22 cellular contexts compared by ENCODE assay signal in the genomic region with DNA sequence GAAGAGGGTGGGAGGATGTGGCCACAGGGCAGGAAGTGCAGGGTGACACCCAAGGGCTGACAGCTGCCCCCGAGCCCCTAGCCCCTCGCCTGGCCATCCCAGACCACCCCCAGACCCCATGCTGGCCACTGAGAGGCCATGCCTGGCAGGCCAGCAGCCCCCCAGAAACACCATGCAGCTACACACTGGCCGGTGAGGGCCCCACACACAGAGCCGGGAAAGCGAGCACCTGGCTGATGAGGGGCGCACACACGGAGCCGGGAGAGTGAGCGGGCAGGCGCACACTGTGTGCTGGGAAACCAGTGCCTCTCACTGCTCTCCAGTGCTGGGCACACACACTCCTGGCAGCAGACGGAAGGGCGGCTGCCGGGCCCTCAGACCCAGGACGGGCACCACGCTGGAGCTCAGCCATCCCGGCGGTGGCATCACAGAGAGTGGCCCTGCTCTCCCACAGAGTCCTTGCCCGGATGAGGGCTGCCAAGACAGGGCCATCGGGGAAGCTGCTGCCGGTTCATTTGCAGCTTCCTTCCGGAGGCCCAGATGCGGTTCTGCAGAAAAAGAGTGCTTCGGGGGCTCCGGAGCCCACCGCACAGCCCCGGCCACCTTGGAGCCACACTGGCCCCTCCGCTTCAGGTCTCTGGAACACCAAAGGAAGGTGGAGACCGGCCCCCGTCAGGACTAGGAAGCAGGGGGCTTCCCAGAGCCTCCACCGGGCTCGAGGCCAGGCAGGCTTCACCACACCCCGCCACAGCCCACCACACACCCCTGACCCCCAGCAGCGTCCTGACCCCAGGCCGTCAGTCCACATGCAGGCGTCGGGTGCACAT.
DNase-seq lines count a peak whose midpoint lies in the region; FAIRE-seq and TF ChIP-seq lines count a peak whose summit lies in the region.
"Had no signal": no experiment of that assay in that cellular context is flagged by ENCODE, and none has a peak within 500 bp of the region (broad histone marks: within the 10 kb centered on the region; RNA-seq: fewer than 3 reads in every experiment).

No MANE protein-coding gene starts in this region.

- H3K4me3 Mint-ChIP-seq in H9 = no peak overlapping the region
- H3K4me3 Mint-ChIP-seq: CD14-positive monocyte had no signal

- no peaks in the 10 kb centered on the region for H4K20me1 ChIP-seq in H9 (ENCODE audit: control insufficient read depth, insufficient read depth, insufficient read length)

- no peak overlapping the region for H3T11ph ChIP-seq in H9 (ENCODE audit: low read length)

- intact Hi-C loops in kidney (cut with DNase I) (no loop called here), stomach (cut with DNase I; ENCODE audit: low total_unique reads) (no loop called here)

- no peak overlapping the region for H3K4me2 ChIP-seq in H9 (ENCODE audit: insufficient read depth, insufficient read length, low read length)
- H3K4me2 ChIP-seq: PC-9 had no signal

- H2BK12ac ChIP-seq in H9 (ENCODE audit: insufficient read length, low read depth, low read length) = no peak overlapping the region

- no peak overlapping the region for H4K8ac ChIP-seq in H9 (replicated peaks; ENCODE audit: insufficient read length, low read depth, low read length)

- H3K27ac Mint-ChIP-seq in H9 = no peak overlapping the region
- H3K27ac Mint-ChIP-seq: CD14-positive monocyte had no signal

- H4K91ac ChIP-seq in H9 (ENCODE audit: insufficient read length, low read depth, low read length) = no peak overlapping the region

- H3K9ac ChIP-seq in H9 (ENCODE audit: extremely low read depth, insufficient read length, low read length) = no peak overlapping the region
- H3K9ac ChIP-seq in kidney (ENCODE audit: low read length in 2 of 2) = no peak overlapping the region

- no peak overlapping the region for H3K18ac ChIP-seq in H9 (ENCODE audit: insufficient read length, low read depth, low read length)

- H3K56ac ChIP-seq in H9 (ENCODE audit: insufficient read length, low read depth, low read length) = no peak overlapping the region

- H3K27ac ChIP-seq in H9 (ENCODE audit: insufficient read length, low read depth, low read length) (no peak overlapping the region), kidney (ENCODE audit: low read depth in 2 of 2, low read length in 2 of 2) (no peak overlapping the region), stomach (no peak overlapping the region)
- H3K27ac ChIP-seq: PC-9, SJCRH30 had no signal

- no peak overlapping the region for H3K14ac ChIP-seq in H9 (ENCODE audit: insufficient read depth, low read length)

- H3K4me3 ChIP-seq in kidney (ENCODE audit: low read length in 2 of 2) (no peak overlapping the region), stomach (no peak overlapping the region)
- H3K4me3 ChIP-seq: PC-9, SJCRH30 had no signal

- no peak overlapping the region for H4K5ac ChIP-seq in H9 (ENCODE audit: insufficient read length, low read depth, low read length)

- no peaks in the 10 kb centered on the region; a peak in 1 of 5 replicates for H3K9me3 Mint-ChIP-seq in H9

- no peak for TF ChIP-seq POLR2A in stomach (IDR thresholded peaks at IDR 0.05)

- no peak overlapping the region for H3K23ac ChIP-seq in H9 (ENCODE audit: insufficient read length, low read depth, low read length)

- TF ChIP-seq CTCF in H9 (conservative IDR thresholded peaks at IDR 0.05) (no peak), kidney (IDR thresholded peaks at IDR 0.05; ENCODE audit: borderline replicate concordance, extremely low read depth, insufficient read depth) (no peak), stomach (IDR thresholded peaks at IDR 0.05) (no peak)

- no peaks in the 10 kb centered on the region for H3K36me3 ChIP-seq in kidney (ENCODE audit: control insufficient read depth in 1 of 2, insufficient read depth in 2 of 2, low read length in 2 of 2)
- no peaks in the 10 kb centered on the region for H3K36me3 ChIP-seq in stomach
- H3K36me3 ChIP-seq: SJCRH30 had no signal

- H3K27me3 ChIP-seq in H9 (ENCODE audit: insufficient read depth, low read length) (no peaks in the 10 kb centered on the region), stomach (peaks cover 0 to 24% (median 0%) of the 10 kb centered on the region in 3 donors)
- H3K27me3 ChIP-seq: SJCRH30 had no signal

- no peaks in the 10 kb centered on the region for H3K79me2 ChIP-seq in H9 (ENCODE audit: insufficient read depth, low read length)

- H3K4me1 ChIP-seq in H9 (ENCODE audit: insufficient read depth, low read length) (no peaks in the 10 kb centered on the region), kidney (ENCODE audit: control insufficient read depth in 1 of 2, insufficient read depth in 1 of 2, low read depth in 1 of 2, low read length in 2 of 2) (no peaks in the 10 kb centered on the region), stomach (peaks cover 0 to 6% (median 0%) of the 10 kb centered on the region in 4 donors)
- H3K4me1 ChIP-seq: SJCRH30 had no signal

- peaks cover 0 to 2% of the 10 kb centered on the region in 2 experiments; a peak in 1 of 4 replicates for H3K4me1 Mint-ChIP-seq in H9
- H3K4me1 Mint-ChIP-seq: CD14-positive monocyte had no signal

- H3K79me1 ChIP-seq in H9 (ENCODE audit: insufficient read depth, low read depth, low read length, poor library complexity, severe bottlenecking) = no peaks in the 10 kb centered on the region

- TF ChIP-seq EP300 in stomach (IDR thresholded peaks at IDR 0.05) = no peak

- H2BK15ac ChIP-seq in H9 (ENCODE audit: low read depth, low read length) = no peak overlapping the region

- H3K9me3 ChIP-seq in H9 (ENCODE audit: control insufficient read depth, low read depth, low read length) (no peaks in the 10 kb centered on the region), kidney (ENCODE audit: control insufficient read depth in 1 of 2, low read length in 2 of 2) (no peaks in the 10 kb centered on the region), stomach (no peaks in the 10 kb centered on the region)
- H3K9me3 ChIP-seq: SJCRH30 had no signal

- no peak overlapping the region for H2BK120ac ChIP-seq in H9 (ENCODE audit: low read depth, low read length, poor library complexity, severe bottlenecking)

- no peak overlapping the region for H2AK5ac ChIP-seq in H9 (ENCODE audit: insufficient read length, low read length)

- H3K23me2 ChIP-seq in H9 (ENCODE audit: insufficient read length, low read depth, low read length, poor library complexity, severe bottlenecking) = no peaks in the 10 kb centered on the region

- FAIRE-seq in kidney (lab: Jason Lieb, UNC) = no peak
- FAIRE-seq: A204.1, GM19239 had no signal

- no CpG with 5 or more reads among the region's 36 CpGs for WGBS in H9 (ENCODE audit: extremely low coverage, insufficient read length, low lambda C conversion rate)
- 76 to 86% (median 83%) methylated on average over 15 to 36 of the region's 36 CpGs for WGBS in stomach, 5 donors

- no peak overlapping the region for H2BK20ac ChIP-seq in H9 (ENCODE audit: low read depth, low read length, poor library complexity, severe bottlenecking)

- H3K36me3 Mint-ChIP-seq in H9 (ENCODE audit: insufficient read depth in 1 of 3, low read depth in 3 of 3) = no peaks in the 10 kb centered on the region; a peak in 1 of 7 replicates
- H3K36me3 Mint-ChIP-seq: CD14-positive monocyte had no signal

- H2AFZ ChIP-seq in H9 (ENCODE audit: low read length) = no peak overlapping the region
- H2AFZ ChIP-seq: PC-9 had no signal

- H3K4ac ChIP-seq in H9 (ENCODE audit: low read depth, low read length) = no peak overlapping the region

- DNase-seq in activated CD8-positive, alpha-beta memory T cell treated with anti-CD3 and anti-CD28 coated beads, Interleukin-2, amount 50 U/mL, for 48 hours = peak; percentile 25
- no peak for DNase-seq in activated CD8-positive, alpha-beta memory T cell treated with anti-CD3 and anti-CD28 coated beads for 24 hours
- DNase-seq in H9 (peak; percentile 20), kidney (peak; percentile 56), stomach (peak; percentile 22), MV-4-11 (lab: John Stamatoyannopoulos, UW) (no peak), putamen (ENCODE audit: low spot score) (no peak), DMS 273 treated with DMSO at 0.1 percent for 48 hours (lab: John Stamatoyannopoulos, UW) (no peak)
- DNase-seq: COR-L47, DMS153, KG1, NCI-H1048, NCI-H1436 treated with DMSO at 0.1 percent for 48 hours, NCI-H2029 treated with DMSO at 0.1 percent for 48 hours, NCI-H2171 treated with DMSO at 0.1 percent for 48 hours, NCI-H510A, NCI-H774, PC-9, SJCRH30 had no signal

- peaks cover 26% of the 10 kb centered on the region for H3K27me3 Mint-ChIP-seq in H9 (ENCODE audit: low read depth)

- H2BK5ac ChIP-seq in H9 (ENCODE audit: insufficient read length, low read length) = no peak overlapping the region

Comparison
In these comparisons a context has a peak if more than half of its experiments do, and no peak if none do; other contexts are left out.
1. DNase-seq: peak in activated CD8-positive, alpha-beta memory T cell treated with anti-CD3 and anti-CD28 coated beads, Interleukin-2, amount 50 U/mL, for 48 hours (single experiment), H9 (single experiment), kidney (single experiment) and stomach (single experiment); none in activated CD8-positive, alpha-beta memory T cell treated with anti-CD3 and anti-CD28 coated beads for 24 hours (single experiment), MV-4-11 (single experiment), putamen (single experiment) and DMS 273 treated with DMSO at 0.1 percent for 48 hours (single experiment).